In genomic region chr13:95235944-95236343, GRCh38 we compare ENCODE assay signal across 22 cellular contexts.
DNase-seq lines count a peak whose midpoint lies in the region; ATAC-seq and TF ChIP-seq lines count a peak whose summit lies in the region.
"Had no signal": no experiment of that assay in that cellular context is flagged by ENCODE, and none has a peak within 500 bp of the region (broad histone marks: within the 10 kb centered on the region; RNA-seq: fewer than 3 reads in every experiment).

No MANE protein-coding gene starts in this region.

- H3K4me2 ChIP-seq in PC-3 (ENCODE audit: low read length) = no peak overlapping the region

- DNase-seq in NCI-H510A (lab: John Stamatoyannopoulos, UW) (peak; percentile 4), NCI-H510A treated with DMSO at 0.1 percent for 48 hours (lab: John Stamatoyannopoulos, UW) (no peak), SHP77 treated with DMSO at 0.1 percent for 48 hours (lab: John Stamatoyannopoulos, UW) (peak; percentile 13), lower lobe of right lung (no peak), COR-L47 (lab: John Stamatoyannopoulos, UW) (no peak), PC-3 (no peak)
- no peak for DNase-seq in stimulated activated naive B cell treated with anti-CD40 and anti-IgM and Interleukin-4, amounts not matched to agents 10 μg/mL and 1 μg/mL and 100 μg/mL, for 72 hours
- DNase-seq: activated CD4-positive, alpha-beta T cell treated with anti-CD3 and anti-CD28 coated beads for 48 hours; activated CD8-positive, alpha-beta memory T cell treated with anti-CD3 and anti-CD28 coated beads, Interleukin-2, amount 10 ng/mL, durations not matched to agents 7 days and 5 days; effector memory CD4-positive, alpha-beta T cell; kidney; MV-4-11; NCI-H187; ovary; Peyer's patch; right lobe of liver; SJCRH30; substantia nigra; T-cell had no signal

- H3K9me2 ChIP-seq in PC-3 (replicated peaks; ENCODE audit: low read length) = no peaks in the 10 kb centered on the region

- H3K4me3 ChIP-seq in lower lobe of right lung = no peak overlapping the region
- H3K4me3 ChIP-seq in PC-3 (ENCODE audit: low read length) = no peak overlapping the region
- H3K4me3 ChIP-seq: ovary, Peyer's patch, right lobe of liver, SJCRH30 had no signal

- no peaks in the 10 kb centered on the region for H3F3A ChIP-seq in PC-3 (ENCODE audit: low read length, unreplicated experiment)

- H3K9me3 ChIP-seq in lower lobe of right lung = no peaks in the 10 kb centered on the region
- H3K9me3 ChIP-seq in PC-3 (ENCODE audit: low read length) = no peaks in the 10 kb centered on the region
- H3K9me3 ChIP-seq: ovary, Peyer's patch, right lobe of liver, SJCRH30 had no signal

- no TSS peak for BruUV-seq in PC-3 (replicated peaks; lab: Mats Ljungman, UMichigan)

- peaks cover 2 to 4% of the 10 kb centered on the region in 2 donors for H3K9me3 Mint-ChIP-seq in stimulated activated naive B cell treated with anti-CD40 and anti-IgM and Interleukin-4, amounts not matched to agents 10 μg/mL and 1 μg/mL and 100 μg/mL, for 72 hours
- H3K9me3 Mint-ChIP-seq: activated naive CD4-positive, alpha-beta T cell treated with anti-CD3 and anti-CD28 coated beads, Interleukin-2, amount 50 U/mL, for 72 hours; activated T-helper 1 cell treated with anti-CD3 and anti-CD28 coated beads, Interleukin-12 subunit alpha, Interleukin-12 subunit beta, Interleukin-2, Interleukin-4 antibody, amounts not matched to agents 30 ng/mL and 10 ng/mL and 1 ng/mL, durations not matched to agents 14 hours and 24 hours and 36 hours; T-cell had no signal

- H3K9ac ChIP-seq in PC-3 (ENCODE audit: low read length) = no peak overlapping the region

- ATAC-seq in lower lobe of right lung (peak; percentile 68 to 85), GM18868 (IDR thresholded peaks at IDR 0.05; ENCODE audit: unreplicated experiment) (no peak), PC-3 (no peak)
- ATAC-seq in stimulated activated naive B cell treated with anti-CD40 and anti-IgM and Interleukin-4, amounts not matched to agents 10 μg/mL and 1 μg/mL and 100 μg/mL, for 72 hours (replicated peaks) = no peak
- ATAC-seq: activated CD8-positive, alpha-beta memory T cell treated with anti-CD3 and anti-CD28 coated beads, Interleukin-2, amount 10 ng/mL, durations not matched to agents 7 days and 5 days; activated naive CD4-positive, alpha-beta T cell treated with anti-CD3 and anti-CD28 coated beads, Interleukin-2, amount 50 U/mL, for 72 hours; T-cell had no signal

- TF ChIP-seq CTCF in lower lobe of right lung (IDR thresholded peaks at IDR 0.05) (no peak), PC-3 (conservative IDR thresholded peaks at IDR 0.05; ENCODE audit: low read depth, low read length) (no peak)

- peaks cover 10 to 15% of the 10 kb centered on the region in 2 donors for H3K4me1 Mint-ChIP-seq in stimulated activated naive B cell treated with anti-CD40 and anti-IgM and Interleukin-4, amounts not matched to agents 10 μg/mL and 1 μg/mL and 100 μg/mL, for 72 hours
- H3K4me1 Mint-ChIP-seq: activated CD8-positive, alpha-beta memory T cell treated with anti-CD3 and anti-CD28 coated beads, Interleukin-2, amount 10 ng/mL, durations not matched to agents 7 days and 5 days had no signal

- intact Hi-C loops in lower lobe of right lung (cut with DNase I) (no loop called here), PC-3 (cut with micrococcal nuclease) (no loop called here)

- peaks cover 10 to 35% of the 10 kb centered on the region in 2 donors for H3K36me3 Mint-ChIP-seq in stimulated activated naive B cell treated with anti-CD40 and anti-IgM and Interleukin-4, amounts not matched to agents 10 μg/mL and 1 μg/mL and 100 μg/mL, for 72 hours

- H3K4me1 ChIP-seq in lower lobe of right lung = peaks cover 10% of the 10 kb centered on the region
- H3K4me1 ChIP-seq in PC-3 (ENCODE audit: insufficient read depth, low read length) = no peaks in the 10 kb centered on the region
- H3K4me1 ChIP-seq: Peyer's patch, right lobe of liver, SJCRH30 had no signal

- H3K36me3 ChIP-seq in lower lobe of right lung (no peaks in the 10 kb centered on the region), PC-3 (ENCODE audit: low read depth, low read length) (no peaks in the 10 kb centered on the region)
- H3K36me3 ChIP-seq: ovary, Peyer's patch, right lobe of liver had no signal

- H3K27me3 ChIP-seq in lower lobe of right lung (ENCODE audit: low read depth) (no peaks in the 10 kb centered on the region), PC-3 (ENCODE audit: low read length) (no peaks in the 10 kb centered on the region)
- H3K27me3 ChIP-seq: ovary, Peyer's patch, right lobe of liver, SJCRH30 had no signal

- no peaks in the 10 kb centered on the region for H3K27me3 Mint-ChIP-seq in stimulated activated naive B cell treated with anti-CD40 and anti-IgM and Interleukin-4, amounts not matched to agents 10 μg/mL and 1 μg/mL and 100 μg/mL, for 72 hours
- H3K27me3 Mint-ChIP-seq: activated CD8-positive, alpha-beta memory T cell treated with anti-CD3 and anti-CD28 coated beads, Interleukin-2, amount 10 ng/mL, durations not matched to agents 7 days and 5 days; T-cell had no signal

- CTCF ChIA-PET in PC-3 (lab: Charles Lee) = no interaction called here

- H4K20me1 ChIP-seq in PC-3 (ENCODE audit: low read length) = no peaks in the 10 kb centered on the region

- H3K27ac Mint-ChIP-seq in stimulated activated naive B cell treated with anti-CD40 and anti-IgM and Interleukin-4, amounts not matched to agents 10 μg/mL and 1 μg/mL and 100 μg/mL, for 72 hours = peak overlapping the region; percentile 32
- H3K27ac Mint-ChIP-seq: activated CD8-positive, alpha-beta memory T cell treated with anti-CD3 and anti-CD28 coated beads, Interleukin-2, amount 10 ng/mL, durations not matched to agents 7 days and 5 days; activated T-helper 1 cell treated with anti-CD3 and anti-CD28 coated beads, Interleukin-12 subunit alpha, Interleukin-12 subunit beta, Interleukin-2, Interleukin-4 antibody, amounts not matched to agents 30 ng/mL and 10 ng/mL and 1 ng/mL, durations not matched to agents 14 hours and 24 hours and 36 hours; T-cell had no signal

- no peak overlapping the region for H2AFZ ChIP-seq in PC-3 (ENCODE audit: low read length)

- no peak overlapping the region for H3K4me3 Mint-ChIP-seq in stimulated activated naive B cell treated with anti-CD40 and anti-IgM and Interleukin-4, amounts not matched to agents 10 μg/mL and 1 μg/mL and 100 μg/mL, for 72 hours
- H3K4me3 Mint-ChIP-seq: activated CD8-positive, alpha-beta memory T cell treated with anti-CD3 and anti-CD28 coated beads, Interleukin-2, amount 10 ng/mL, durations not matched to agents 7 days and 5 days; activated T-helper 1 cell treated with anti-CD3 and anti-CD28 coated beads, Interleukin-12 subunit alpha, Interleukin-12 subunit beta, Interleukin-2, Interleukin-4 antibody, amounts not matched to agents 30 ng/mL and 10 ng/mL and 1 ng/mL, durations not matched to agents 14 hours and 24 hours and 36 hours; T-cell had no signal

- no peaks in the 10 kb centered on the region for H3K79me2 ChIP-seq in PC-3 (ENCODE audit: low read length)

- POLR2A ChIA-PET in PC-3 (lab: Charles Lee; ENCODE audit: unreplicated experiment) = no interaction called here

- H3K27ac ChIP-seq in lower lobe of right lung (peak overlapping the region; percentile 46), PC-3 (ENCODE audit: low read length) (no peak overlapping the region)
- H3K27ac ChIP-seq: ovary, Peyer's patch, right lobe of liver, SJCRH30 had no signal

Comparison
In these comparisons a context has a peak if more than half of its experiments do, and no peak if none do; other contexts are left out.
1. DNase-seq: peak in NCI-H510A (single experiment) and SHP77 treated with DMSO at 0.1 percent for 48 hours (single experiment); none in NCI-H510A treated with DMSO at 0.1 percent for 48 hours (single experiment), lower lobe of right lung (single experiment), stimulated activated naive B cell treated with anti-CD40 and anti-IgM and Interleukin-4, amounts not matched to agents 10 μg/mL and 1 μg/mL and 100 μg/mL, for 72 hours (single experiment), COR-L47 (single experiment) and PC-3 (single experiment).
2. ATAC-seq: peak in lower lobe of right lung (2 of 2); none in stimulated activated naive B cell treated with anti-CD40 and anti-IgM and Interleukin-4, amounts not matched to agents 10 μg/mL and 1 μg/mL and 100 μg/mL, for 72 hours (0 of 2), GM18868 (single experiment) and PC-3 (single experiment).